In genomic region chr14:94264195-94264594, GRCh38 we compare ENCODE assay signal across 18 cellular contexts. TPM values are rescaled to one million over a fixed set of nuclear protein-coding genes. Genes with fewer than 3 reads are reported as not detected.
"Had no signal": no experiment of that assay in that cellular context is flagged by ENCODE, and none has a peak within 500 bp of the region (broad histone marks: within the 10 kb centered on the region; RNA-seq: fewer than 3 reads in every experiment).

No MANE protein-coding gene starts in this region.

RNA-seq across cellular contexts. Expression of gene SERPINA10, which starts 28.9 kb away (rescaled TPM):
- total RNA-seq: kidney, left lung, lower lobe of right lung, mesothelial cell of epicardium, mononuclear cell, natural killer cell, occipital lobe, osteocyte, posterior vena cava, psoas muscle, sigmoid colon, skeletal muscle tissue, smooth muscle cell, temporal lobe, tibial nerve, ureter, uterus had no signal
- polyA plus RNA-seq: immature natural killer cell, psoas muscle, smooth muscle cell had no signal

RNA-seq across cellular contexts. Expression of gene SERPINA6, which starts 58.9 kb away (rescaled TPM):
- total RNA-seq: left lung, mesothelial cell of epicardium, mononuclear cell, natural killer cell, occipital lobe, osteocyte, posterior vena cava, psoas muscle, sigmoid colon, skeletal muscle tissue, smooth muscle cell, temporal lobe, ureter had no signal
- polyA plus RNA-seq: immature natural killer cell, psoas muscle, smooth muscle cell had no signal
